In the genomic region with DNA sequence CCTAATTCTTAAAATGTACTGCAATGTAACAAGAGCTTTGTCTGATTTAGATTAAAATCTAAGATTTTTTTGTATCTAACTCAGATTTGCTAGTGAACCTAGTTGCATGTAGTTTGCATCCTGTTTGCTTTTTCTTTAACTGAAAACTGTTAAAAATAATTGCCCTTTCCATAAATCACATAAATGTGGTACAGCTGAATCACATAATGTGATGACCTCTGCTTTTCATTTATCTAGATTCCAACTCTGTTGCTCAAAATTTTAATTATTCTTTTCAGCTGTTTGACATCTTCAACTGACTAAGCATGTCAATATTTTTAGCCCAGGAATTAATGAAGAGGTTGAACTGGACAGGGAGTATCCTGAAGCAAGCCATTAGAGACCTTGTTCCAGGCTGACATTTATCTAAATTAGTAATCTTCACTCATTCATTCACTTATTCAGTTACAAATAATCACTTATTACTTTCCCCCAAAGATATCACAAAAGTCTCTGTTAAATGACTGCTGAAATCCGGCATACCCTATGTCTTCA, we compare ENCODE assay signal across 22 cellular contexts.
"Had no signal": no experiment of that assay in that cellular context is flagged by ENCODE, and none has a peak within 500 bp of the region (broad histone marks: within the 10 kb centered on the region; RNA-seq: fewer than 3 reads in every experiment).

No MANE protein-coding gene starts in this region.

- H3K36me3 ChIP-seq: esophagus squamous epithelium, heart right ventricle, lower lobe of right lung, thoracic aorta, vagina had no signal

- H3K4me1 ChIP-seq: lower lobe of right lung, spleen, vagina had no signal

- H3K27ac ChIP-seq: coronary artery, esophagus squamous epithelium, heart right ventricle, lower lobe of right lung, spleen, thoracic aorta, vagina, VCaP had no signal

- DNase-seq: activated CD4-positive, alpha-beta T cell treated with anti-CD3 and anti-CD28 coated beads, Interleukin-2, amount 10 ng/mL, durations not matched to agents 7 days and 5 days; activated CD8-positive, alpha-beta memory T cell treated with anti-CD3 and anti-CD28 coated beads, Interleukin-2, amount 10 ng/mL, durations not matched to agents 7 days and 5 days; activated CD8-positive, alpha-beta T cell treated with anti-CD3 and anti-CD28 coated beads for 36 hours; activated gamma-delta T cell; activated naive CD4-positive, alpha-beta T cell treated with anti-CD3 and anti-CD28 coated beads, Interleukin-2, amount 50 U/mL, for 16 hours; activated naive CD8-positive, alpha-beta T cell treated with anti-CD3 and anti-CD28 coated beads, Interleukin-2, amount 50 U/mL, for 24 hours; activated T-cell treated with anti-CD3 and anti-CD28 coated beads for 4 hours; cerebellar nuclear complex; endodermal cell; esophagus squamous epithelium; heart right ventricle; lower lobe of right lung; natural killer cell; spleen; stimulated activated CD4-positive, alpha-beta T cell treated with anti-CD3 and anti-CD28 coated beads, Interleukin-4, amount 100 ng/mL, for 1 hour; stimulated activated naive CD4-positive, alpha-beta T cell had no signal

- H3K27me3 ChIP-seq: esophagus squamous epithelium, heart right ventricle, spleen, vagina had no signal

- ATAC-seq: activated CD4-positive, CD25-positive, alpha-beta regulatory T cell treated with anti-CD3 and anti-CD28 coated beads, Interleukin-2, amount 50 U/mL, for 24 hours; activated CD8-positive, alpha-beta memory T cell treated with anti-CD3 and anti-CD28 coated beads, Interleukin-2, amount 10 ng/mL, durations not matched to agents 7 days and 5 days; activated CD8-positive, alpha-beta T cell treated with anti-CD3 and anti-CD28 coated beads for 36 hours; activated naive CD8-positive, alpha-beta T cell treated with anti-CD3 and anti-CD28 coated beads, Interleukin-2, amount 50 U/mL, for 24 hours; heart right ventricle; left lobe of liver; lower lobe of right lung; natural killer cell had no signal

- H3K9me3 ChIP-seq: esophagus squamous epithelium, heart right ventricle, lower lobe of right lung, spleen, thoracic aorta, vagina had no signal

- H3K4me3 ChIP-seq: coronary artery, esophagus squamous epithelium, heart right ventricle, lower lobe of right lung, spleen, thoracic aorta, vagina had no signal
